9 cellular contexts compared by ENCODE assay signal in the genomic region with DNA sequence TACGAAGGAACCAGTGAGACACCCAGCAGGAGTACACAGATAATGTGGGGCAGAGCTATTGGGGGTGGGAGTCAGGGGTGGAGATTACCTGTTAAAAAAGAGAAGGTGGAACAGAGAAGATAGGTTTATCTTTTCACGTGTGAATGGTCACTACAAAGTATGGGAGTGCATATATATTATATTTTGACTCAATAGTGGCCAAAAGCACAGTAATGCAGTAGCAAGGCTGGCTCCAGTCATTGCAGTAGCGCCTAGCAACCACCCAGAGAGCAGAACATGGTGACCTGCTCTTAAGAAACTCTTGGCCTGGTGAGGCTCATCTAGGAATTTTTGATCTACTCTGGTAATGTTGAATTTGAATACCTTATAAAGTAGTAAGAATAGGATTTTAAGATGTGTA. TPM values are rescaled to one million over a fixed set of nuclear protein-coding genes. Genes with fewer than 3 reads are reported as not detected.
A peak's percentile ranks its signal among the peaks of the same experiment; 100 is the strongest.
DNase-seq lines count a peak whose midpoint lies in the region; ATAC-seq and TF ChIP-seq lines count a peak whose summit lies in the region.
"Had no signal": no experiment of that assay in that cellular context is flagged by ENCODE, and none has a peak within 500 bp of the region (broad histone marks: within the 10 kb centered on the region; RNA-seq: fewer than 3 reads in every experiment).

No MANE protein-coding gene starts in this region.

- peak overlapping the region; percentile 95 to 99 for H3K4me3 Mint-ChIP-seq in stimulated activated naive B cell treated with anti-CD40 and anti-IgM and Interleukin-4, amounts not matched to agents 10 μg/mL and 1 μg/mL and 100 μg/mL, for 72 hours

- DNase-seq in heart left ventricle (no peak), left ventricle myocardium superior (no peak), WERI-Rb-1 (no peak), NCI-H1694 (lab: John Stamatoyannopoulos, UW) (no peak)
- no peak for DNase-seq in stimulated activated naive B cell treated with anti-CD40 and anti-IgM and Interleukin-4, amounts not matched to agents 10 μg/mL and 1 μg/mL and 100 μg/mL, for 72 hours
- no peak for DNase-seq in NK-92 treated with Interleukin-12 subunit alpha and Interleukin-12 subunit beta, amount 100 ng/mL, for 24 hours (lab: John Stamatoyannopoulos, UW)

- H3K9me3 ChIP-seq in heart left ventricle (no peaks in the 10 kb centered on the region), WERI-Rb-1 (ENCODE audit: severe bottlenecking) (peaks cover 3% of the 10 kb centered on the region)

- no peak for TF ChIP-seq CTCF in heart left ventricle (IDR thresholded peaks at IDR 0.05)
- TF ChIP-seq CTCF in WERI-Rb-1 (IDR thresholded peaks at IDR 0.05; ENCODE audit: low read depth, low read length), result no peak

- H3K27me3 ChIP-seq in heart left ventricle, result peaks cover 0 to 28% (median 0%) of the 10 kb centered on the region in 9 donors
- H3K27me3 ChIP-seq in WERI-Rb-1 (ENCODE audit: insufficient read depth, low read depth, severe bottlenecking), result no peaks in the 10 kb centered on the region

- peaks cover 0 to 31% (median 11%) of the 10 kb centered on the region in 9 donors for H3K36me3 ChIP-seq in heart left ventricle
- H3K36me3 ChIP-seq in WERI-Rb-1, result peaks cover 6% of the 10 kb centered on the region; the same call in 1 of the 2 replicates

- TF ChIP-seq POLR2A in heart left ventricle (IDR thresholded peaks at IDR 0.05), result no peak

- H3K9me3 Mint-ChIP-seq in stimulated activated naive B cell treated with anti-CD40 and anti-IgM and Interleukin-4, amounts not matched to agents 10 μg/mL and 1 μg/mL and 100 μg/mL, for 72 hours, result peaks cover 4% of the 10 kb centered on the region in 2 donors

- H3K4me3 ChIP-seq in heart left ventricle, result peak overlapping the region in 11 of 12 donors; percentile 61 to 96 (median 86)
- H3K4me3 ChIP-seq in WERI-Rb-1 (ENCODE audit: low read depth, low read length), result peak overlapping the region; percentile 56
- peak overlapping the region; percentile 82 for H3K4me3 ChIP-seq in iPS-11a (ENCODE audit: low read depth, low read length)

- ATAC-seq in heart left ventricle, result no peak
- no peak for ATAC-seq in left ventricle myocardium superior
- peak in 1 of 2 donors; percentile 31 for ATAC-seq in stimulated activated naive B cell treated with anti-CD40 and anti-IgM and Interleukin-4, amounts not matched to agents 10 μg/mL and 1 μg/mL and 100 μg/mL, for 72 hours (replicated peaks)
- ATAC-seq in HG02610 (IDR thresholded peaks at IDR 0.05; ENCODE audit: unreplicated experiment), result no peak

- 54 to 58% (median 56%) methylated on average over 3 of the region's 3 CpGs for WGBS in heart left ventricle, 4 donors

- peaks cover 14 to 24% of the 10 kb centered on the region in 2 donors for H3K27me3 Mint-ChIP-seq in stimulated activated naive B cell treated with anti-CD40 and anti-IgM and Interleukin-4, amounts not matched to agents 10 μg/mL and 1 μg/mL and 100 μg/mL, for 72 hours

- intact Hi-C loops in heart left ventricle (cut with DNase I), result loop anchor here in 3 of 10 donors (2.0 to 10.0 kb wide), 4 partner anchors 31 to 243 kb away; a partner anchor contains a TSS
- intact Hi-C loops in left ventricle myocardium superior (cut with micrococcal nuclease), result no loop called here

- H3K27ac ChIP-seq in heart left ventricle (no peak overlapping the region), WERI-Rb-1 (peak overlapping the region; percentile 92; the same call in 1 of the 2 replicates)

- peaks cover 13 to 26% of the 10 kb centered on the region in 2 donors for H3K4me1 Mint-ChIP-seq in stimulated activated naive B cell treated with anti-CD40 and anti-IgM and Interleukin-4, amounts not matched to agents 10 μg/mL and 1 μg/mL and 100 μg/mL, for 72 hours

- H3K36me3 Mint-ChIP-seq in stimulated activated naive B cell treated with anti-CD40 and anti-IgM and Interleukin-4, amounts not matched to agents 10 μg/mL and 1 μg/mL and 100 μg/mL, for 72 hours, result peaks cover 18 to 22% of the 10 kb centered on the region in 2 donors

- H3K4me1 ChIP-seq in heart left ventricle, result peaks cover 0 to 18% (median 9%) of the 10 kb centered on the region in 12 donors

- peak overlapping the region; percentile 100 for H3K27ac Mint-ChIP-seq in stimulated activated naive B cell treated with anti-CD40 and anti-IgM and Interleukin-4, amounts not matched to agents 10 μg/mL and 1 μg/mL and 100 μg/mL, for 72 hours

RNA-seq across cellular contexts. Expression of a gene that starts 1.0 kb away (rescaled TPM):
- 10 to 100 TPM; 10.8 to 37.6 (median 23.8) TPM for total RNA-seq in heart left ventricle
- polyA plus RNA-seq in heart left ventricle, result 1 to 10 TPM; 7.9 to 9.1 TPM
- 20.5 TPM for total RNA-seq in left ventricle myocardium superior

RNA-seq across cellular contexts. Expression of a gene that starts 29.9 kb away (rescaled TPM):
- total RNA-seq in heart left ventricle (10 to 100 TPM; 49.7 to 85.4 (median 76.1) TPM), left ventricle myocardium superior (95.2 TPM)
- polyA plus RNA-seq in heart left ventricle, result 10 to 100 TPM; 32.8 to 40.6 TPM

RNA-seq across cellular contexts. Expression of a gene that starts 33.0 kb away (rescaled TPM):
- total RNA-seq in heart left ventricle (under 1 TPM in 3 of 9 donors, not detected in 6; 0.16 to 0.24 (median 0.23) TPM), left ventricle myocardium superior (0.17 TPM)
- not detected for polyA plus RNA-seq in heart left ventricle
- total RNA-seq: glomerular endothelial cell had no signal
